In the genomic region with DNA sequence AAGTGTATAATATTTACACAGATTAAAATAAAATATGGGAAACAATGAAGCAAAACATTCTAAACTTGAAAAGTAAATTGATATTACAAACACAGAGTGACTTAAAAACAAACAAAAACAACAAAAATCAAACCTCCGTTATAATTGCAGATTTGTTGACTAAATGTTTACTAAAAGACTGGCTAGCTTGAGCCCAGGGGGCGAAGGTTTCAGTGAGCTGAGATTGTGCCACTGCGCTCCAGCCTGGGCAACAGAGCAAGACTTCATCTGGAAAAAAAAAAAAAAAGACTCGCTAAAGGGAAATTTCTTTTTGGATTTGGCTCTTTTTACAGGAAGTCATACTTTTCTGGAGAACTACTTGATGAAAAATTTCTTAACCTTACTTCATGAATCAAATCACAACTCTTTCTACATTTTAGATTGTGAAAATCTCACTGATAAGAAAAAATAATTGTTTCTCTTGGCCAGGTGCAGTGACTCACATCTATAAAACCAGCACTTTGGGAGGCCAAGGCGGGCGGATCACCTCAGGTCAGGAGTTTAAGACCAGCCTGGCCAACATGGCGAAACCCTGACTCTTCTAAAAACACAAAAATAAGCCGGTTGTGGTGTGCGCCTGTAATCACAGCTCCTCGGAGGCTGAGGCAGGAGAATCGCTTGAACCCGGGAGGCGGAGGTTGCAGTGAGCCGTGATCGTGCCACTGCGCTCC, we compare ENCODE assay signal across 2 cellular contexts.
A peak's percentile ranks its signal among the peaks of the same experiment; 100 is the strongest.
TF ChIP-seq lines count a peak whose summit lies in the region.

No MANE protein-coding gene starts in this region.

TF ChIP-seq in HEK293, 187 proteins besides CTCF, POLR2A, EP300 and RAD21:
- TF ChIP-seq ZXDB (tag by site-specific recombination; IDR thresholded peaks at IDR 0.05): peak; percentile 33; the same call in 1 of the 2 replicates
- TF ChIP-seq, protein P1, sequence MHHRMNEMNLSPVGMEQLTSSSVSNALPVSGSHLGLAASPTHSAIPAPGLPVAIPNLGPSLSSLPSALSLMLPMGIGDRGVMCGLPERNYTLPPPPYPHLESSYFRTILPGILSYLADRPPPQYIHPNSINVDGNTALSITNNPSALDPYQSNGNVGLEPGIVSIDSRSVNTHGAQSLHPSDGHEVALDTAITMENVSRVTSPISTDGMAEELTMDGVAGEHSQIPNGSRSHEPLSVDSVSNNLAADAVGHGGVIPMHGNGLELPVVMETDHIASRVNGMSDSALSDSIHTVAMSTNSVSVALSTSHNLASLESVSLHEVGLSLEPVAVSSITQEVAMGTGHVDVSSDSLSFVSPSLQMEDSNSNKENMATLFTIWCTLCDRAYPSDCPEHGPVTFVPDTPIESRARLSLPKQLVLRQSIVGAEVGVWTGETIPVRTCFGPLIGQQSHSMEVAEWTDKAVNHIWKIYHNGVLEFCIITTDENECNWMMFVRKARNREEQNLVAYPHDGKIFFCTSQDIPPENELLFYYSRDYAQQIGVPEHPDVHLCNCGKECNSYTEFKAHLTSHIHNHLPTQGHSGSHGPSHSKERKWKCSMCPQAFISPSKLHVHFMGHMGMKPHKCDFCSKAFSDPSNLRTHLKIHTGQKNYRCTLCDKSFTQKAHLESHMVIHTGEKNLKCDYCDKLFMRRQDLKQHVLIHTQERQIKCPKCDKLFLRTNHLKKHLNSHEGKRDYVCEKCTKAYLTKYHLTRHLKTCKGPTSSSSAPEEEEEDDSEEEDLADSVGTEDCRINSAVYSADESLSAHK (tag by site-specific recombination; IDR thresholded peaks at IDR 0.05): 0 out of 2 replicates have a peak, but pooled peaks have one; percentile 11
- TF ChIP-seq SP7 (tag by site-specific recombination; IDR thresholded peaks at IDR 0.05): no peak
- TF ChIP-seq PRDM1 (tag by site-specific recombination; IDR thresholded peaks at IDR 0.05): 0 out of 2 replicates have a peak, but pooled peaks have one; percentile 8
- TF ChIP-seq OVOL3 (tag by site-specific recombination; IDR thresholded peaks at IDR 0.05): no peak
- no peak for TF ChIP-seq ZNF24 (tag by site-specific recombination; IDR thresholded peaks at IDR 0.05)
- TF ChIP-seq GLIS1 (tag by site-specific recombination; IDR thresholded peaks at IDR 0.05): peak; percentile 61
- TF ChIP-seq ZNF366 (tag by site-specific recombination; conservative IDR thresholded peaks at IDR 0.05): peak; percentile 48
- no peak for TF ChIP-seq KLF16 (tag by site-specific recombination; IDR thresholded peaks at IDR 0.05)
- TF ChIP-seq, protein P2, sequence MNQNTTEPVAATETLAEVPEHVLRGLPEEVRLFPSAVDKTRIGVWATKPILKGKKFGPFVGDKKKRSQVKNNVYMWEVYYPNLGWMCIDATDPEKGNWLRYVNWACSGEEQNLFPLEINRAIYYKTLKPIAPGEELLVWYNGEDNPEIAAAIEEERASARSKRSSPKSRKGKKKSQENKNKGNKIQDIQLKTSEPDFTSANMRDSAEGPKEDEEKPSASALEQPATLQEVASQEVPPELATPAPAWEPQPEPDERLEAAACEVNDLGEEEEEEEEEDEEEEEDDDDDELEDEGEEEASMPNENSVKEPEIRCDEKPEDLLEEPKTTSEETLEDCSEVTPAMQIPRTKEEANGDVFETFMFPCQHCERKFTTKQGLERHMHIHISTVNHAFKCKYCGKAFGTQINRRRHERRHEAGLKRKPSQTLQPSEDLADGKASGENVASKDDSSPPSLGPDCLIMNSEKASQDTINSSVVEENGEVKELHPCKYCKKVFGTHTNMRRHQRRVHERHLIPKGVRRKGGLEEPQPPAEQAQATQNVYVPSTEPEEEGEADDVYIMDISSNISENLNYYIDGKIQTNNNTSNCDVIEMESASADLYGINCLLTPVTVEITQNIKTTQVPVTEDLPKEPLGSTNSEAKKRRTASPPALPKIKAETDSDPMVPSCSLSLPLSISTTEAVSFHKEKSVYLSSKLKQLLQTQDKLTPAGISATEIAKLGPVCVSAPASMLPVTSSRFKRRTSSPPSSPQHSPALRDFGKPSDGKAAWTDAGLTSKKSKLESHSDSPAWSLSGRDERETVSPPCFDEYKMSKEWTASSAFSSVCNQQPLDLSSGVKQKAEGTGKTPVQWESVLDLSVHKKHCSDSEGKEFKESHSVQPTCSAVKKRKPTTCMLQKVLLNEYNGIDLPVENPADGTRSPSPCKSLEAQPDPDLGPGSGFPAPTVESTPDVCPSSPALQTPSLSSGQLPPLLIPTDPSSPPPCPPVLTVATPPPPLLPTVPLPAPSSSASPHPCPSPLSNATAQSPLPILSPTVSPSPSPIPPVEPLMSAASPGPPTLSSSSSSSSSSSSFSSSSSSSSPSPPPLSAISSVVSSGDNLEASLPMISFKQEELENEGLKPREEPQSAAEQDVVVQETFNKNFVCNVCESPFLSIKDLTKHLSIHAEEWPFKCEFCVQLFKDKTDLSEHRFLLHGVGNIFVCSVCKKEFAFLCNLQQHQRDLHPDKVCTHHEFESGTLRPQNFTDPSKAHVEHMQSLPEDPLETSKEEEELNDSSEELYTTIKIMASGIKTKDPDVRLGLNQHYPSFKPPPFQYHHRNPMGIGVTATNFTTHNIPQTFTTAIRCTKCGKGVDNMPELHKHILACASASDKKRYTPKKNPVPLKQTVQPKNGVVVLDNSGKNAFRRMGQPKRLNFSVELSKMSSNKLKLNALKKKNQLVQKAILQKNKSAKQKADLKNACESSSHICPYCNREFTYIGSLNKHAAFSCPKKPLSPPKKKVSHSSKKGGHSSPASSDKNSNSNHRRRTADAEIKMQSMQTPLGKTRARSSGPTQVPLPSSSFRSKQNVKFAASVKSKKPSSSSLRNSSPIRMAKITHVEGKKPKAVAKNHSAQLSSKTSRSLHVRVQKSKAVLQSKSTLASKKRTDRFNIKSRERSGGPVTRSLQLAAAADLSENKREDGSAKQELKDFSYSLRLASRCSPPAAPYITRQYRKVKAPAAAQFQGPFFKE (tag by site-specific recombination; IDR thresholded peaks at IDR 0.05; ENCODE audit: borderline replicate concordance): no peak
- TF ChIP-seq ZNF37A (tag by site-specific recombination; IDR thresholded peaks at IDR 0.05): no peak
- no peak for TF ChIP-seq GLIS2 (tag by site-specific recombination; IDR thresholded peaks at IDR 0.05)
- TF ChIP-seq ZBTB17 (tag by site-specific recombination; IDR thresholded peaks at IDR 0.05): peak; percentile 14; the same call in 1 of the 2 replicates
- TF ChIP-seq GLI4 (tag by site-specific recombination; IDR thresholded peaks at IDR 0.05): no peak
- no peak for TF ChIP-seq ZSCAN30 (tag by site-specific recombination; IDR thresholded peaks at IDR 0.05)
- peak; percentile 52 for TF ChIP-seq ZNF335 (tag by site-specific recombination; conservative IDR thresholded peaks at IDR 0.05)
- peak; percentile 16; the same call in 1 of the 2 replicates for TF ChIP-seq GFI1B (tag by site-specific recombination; IDR thresholded peaks at IDR 0.05)
- TF ChIP-seq, protein P3, sequence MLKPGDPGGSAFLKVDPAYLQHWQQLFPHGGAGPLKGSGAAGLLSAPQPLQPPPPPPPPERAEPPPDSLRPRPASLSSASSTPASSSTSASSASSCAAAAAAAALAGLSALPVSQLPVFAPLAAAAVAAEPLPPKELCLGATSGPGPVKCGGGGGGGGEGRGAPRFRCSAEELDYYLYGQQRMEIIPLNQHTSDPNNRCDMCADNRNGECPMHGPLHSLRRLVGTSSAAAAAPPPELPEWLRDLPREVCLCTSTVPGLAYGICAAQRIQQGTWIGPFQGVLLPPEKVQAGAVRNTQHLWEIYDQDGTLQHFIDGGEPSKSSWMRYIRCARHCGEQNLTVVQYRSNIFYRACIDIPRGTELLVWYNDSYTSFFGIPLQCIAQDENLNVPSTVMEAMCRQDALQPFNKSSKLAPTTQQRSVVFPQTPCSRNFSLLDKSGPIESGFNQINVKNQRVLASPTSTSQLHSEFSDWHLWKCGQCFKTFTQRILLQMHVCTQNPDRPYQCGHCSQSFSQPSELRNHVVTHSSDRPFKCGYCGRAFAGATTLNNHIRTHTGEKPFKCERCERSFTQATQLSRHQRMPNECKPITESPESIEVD (tag by site-specific recombination; IDR thresholded peaks at IDR 0.05): peak; percentile 92

TF ChIP-seq in HepG2, 621 proteins besides CTCF, POLR2A, EP300 and RAD21 (continues in another document):
- 0 out of 2 replicates have a peak, but pooled peaks have one; percentile 38 for TF ChIP-seq ZNF337 (CRISPR knock-in tag; IDR thresholded peaks at IDR 0.05; ENCODE audit: borderline replicate concordance, low read depth)
- 0 out of 2 replicates have a peak, but pooled peaks have one; percentile 36 for TF ChIP-seq ZNF547 (CRISPR knock-in tag; IDR thresholded peaks at IDR 0.05)
- TF ChIP-seq, protein P4, sequence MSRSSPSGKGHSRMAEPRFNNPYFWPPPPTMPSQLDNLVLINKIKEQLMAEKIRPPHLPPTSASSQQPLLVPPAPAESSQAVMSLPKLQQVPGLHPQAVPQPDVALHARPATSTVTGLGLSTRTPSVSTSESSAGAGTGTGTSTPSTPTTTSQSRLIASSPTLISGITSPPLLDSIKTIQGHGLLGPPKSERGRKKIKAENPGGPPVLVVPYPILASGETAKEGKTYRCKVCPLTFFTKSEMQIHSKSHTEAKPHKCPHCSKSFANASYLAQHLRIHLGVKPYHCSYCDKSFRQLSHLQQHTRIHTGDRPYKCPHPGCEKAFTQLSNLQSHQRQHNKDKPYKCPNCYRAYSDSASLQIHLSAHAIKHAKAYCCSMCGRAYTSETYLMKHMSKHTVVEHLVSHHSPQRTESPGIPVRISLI (CRISPR knock-in tag; IDR thresholded peaks at IDR 0.05; ENCODE audit: borderline replicate concordance): 0 out of 2 replicates have a peak, but pooled peaks have one; percentile 48
- 0 out of 2 replicates have a peak, but pooled peaks have one; percentile 37 for TF ChIP-seq ZNF598 (CRISPR knock-in tag; IDR thresholded peaks at IDR 0.05; ENCODE audit: borderline replicate concordance)
- TF ChIP-seq, protein P5, sequence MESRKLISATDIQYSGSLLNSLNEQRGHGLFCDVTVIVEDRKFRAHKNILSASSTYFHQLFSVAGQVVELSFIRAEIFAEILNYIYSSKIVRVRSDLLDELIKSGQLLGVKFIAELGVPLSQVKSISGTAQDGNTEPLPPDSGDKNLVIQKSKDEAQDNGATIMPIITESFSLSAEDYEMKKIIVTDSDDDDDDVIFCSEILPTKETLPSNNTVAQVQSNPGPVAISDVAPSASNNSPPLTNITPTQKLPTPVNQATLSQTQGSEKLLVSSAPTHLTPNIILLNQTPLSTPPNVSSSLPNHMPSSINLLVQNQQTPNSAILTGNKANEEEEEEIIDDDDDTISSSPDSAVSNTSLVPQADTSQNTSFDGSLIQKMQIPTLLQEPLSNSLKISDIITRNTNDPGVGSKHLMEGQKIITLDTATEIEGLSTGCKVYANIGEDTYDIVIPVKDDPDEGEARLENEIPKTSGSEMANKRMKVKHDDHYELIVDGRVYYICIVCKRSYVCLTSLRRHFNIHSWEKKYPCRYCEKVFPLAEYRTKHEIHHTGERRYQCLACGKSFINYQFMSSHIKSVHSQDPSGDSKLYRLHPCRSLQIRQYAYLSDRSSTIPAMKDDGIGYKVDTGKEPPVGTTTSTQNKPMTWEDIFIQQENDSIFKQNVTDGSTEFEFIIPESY (CRISPR knock-in tag; IDR thresholded peaks at IDR 0.05): peak; percentile 62; the same call in 1 of the 2 replicates
- TF ChIP-seq FOXP1 (IDR thresholded peaks at IDR 0.05): no peak
- peak; percentile 59 for TF ChIP-seq FOXP1 (CRISPR knock-in tag; IDR thresholded peaks at IDR 0.05)
- TF ChIP-seq, protein P6, sequence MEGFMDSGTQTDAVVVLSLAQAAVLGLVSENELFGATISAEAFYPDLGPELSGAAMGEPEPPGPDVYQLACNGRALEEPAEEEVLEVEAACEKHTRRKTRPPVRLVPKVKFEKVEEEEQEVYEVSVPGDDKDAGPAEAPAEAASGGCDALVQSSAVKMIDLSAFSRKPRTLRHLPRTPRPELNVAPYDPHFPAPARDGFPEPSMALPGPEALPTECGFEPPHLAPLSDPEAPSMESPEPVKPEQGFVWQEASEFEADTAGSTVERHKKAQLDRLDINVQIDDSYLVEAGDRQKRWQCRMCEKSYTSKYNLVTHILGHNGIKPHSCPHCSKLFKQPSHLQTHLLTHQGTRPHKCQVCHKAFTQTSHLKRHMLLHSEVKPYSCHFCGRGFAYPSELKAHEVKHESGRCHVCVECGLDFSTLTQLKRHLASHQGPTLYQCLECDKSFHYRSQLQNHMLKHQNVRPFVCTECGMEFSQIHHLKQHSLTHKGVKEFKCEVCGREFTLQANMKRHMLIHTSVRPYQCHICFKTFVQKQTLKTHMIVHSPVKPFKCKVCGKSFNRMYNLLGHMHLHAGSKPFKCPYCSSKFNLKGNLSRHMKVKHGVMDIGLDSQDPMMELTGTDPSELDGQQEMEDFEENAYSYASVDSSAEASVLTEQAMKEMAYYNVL (CRISPR knock-in tag; IDR thresholded peaks at IDR 0.05; ENCODE audit: borderline replicate concordance): 0 out of 2 replicates have a peak, but pooled peaks have one; percentile 29
- peak; percentile 21; the same call in 1 of the 2 replicates for TF ChIP-seq NFIC (IDR thresholded peaks at IDR 0.05; ENCODE audit: low read length)
- TF ChIP-seq, protein P7, sequence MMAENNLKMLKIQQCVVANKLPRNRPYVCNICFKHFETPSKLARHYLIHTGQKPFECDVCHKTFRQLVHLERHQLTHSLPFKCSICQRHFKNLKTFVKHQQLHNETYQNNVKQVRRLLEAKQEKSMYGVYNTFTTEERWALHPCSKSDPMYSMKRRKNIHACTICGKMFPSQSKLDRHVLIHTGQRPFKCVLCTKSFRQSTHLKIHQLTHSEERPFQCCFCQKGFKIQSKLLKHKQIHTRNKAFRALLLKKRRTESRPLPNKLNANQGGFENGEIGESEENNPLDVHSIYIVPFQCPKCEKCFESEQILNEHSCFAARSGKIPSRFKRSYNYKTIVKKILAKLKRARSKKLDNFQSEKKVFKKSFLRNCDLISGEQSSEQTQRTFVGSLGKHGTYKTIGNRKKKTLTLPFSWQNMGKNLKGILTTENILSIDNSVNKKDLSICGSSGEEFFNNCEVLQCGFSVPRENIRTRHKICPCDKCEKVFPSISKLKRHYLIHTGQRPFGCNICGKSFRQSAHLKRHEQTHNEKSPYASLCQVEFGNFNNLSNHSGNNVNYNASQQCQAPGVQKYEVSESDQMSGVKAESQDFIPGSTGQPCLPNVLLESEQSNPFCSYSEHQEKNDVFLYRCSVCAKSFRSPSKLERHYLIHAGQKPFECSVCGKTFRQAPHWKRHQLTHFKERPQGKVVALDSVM (CRISPR knock-in tag; IDR thresholded peaks at IDR 0.05): 0 out of 2 replicates have a peak, but pooled peaks have one; percentile 36
- TF ChIP-seq, protein P8, sequence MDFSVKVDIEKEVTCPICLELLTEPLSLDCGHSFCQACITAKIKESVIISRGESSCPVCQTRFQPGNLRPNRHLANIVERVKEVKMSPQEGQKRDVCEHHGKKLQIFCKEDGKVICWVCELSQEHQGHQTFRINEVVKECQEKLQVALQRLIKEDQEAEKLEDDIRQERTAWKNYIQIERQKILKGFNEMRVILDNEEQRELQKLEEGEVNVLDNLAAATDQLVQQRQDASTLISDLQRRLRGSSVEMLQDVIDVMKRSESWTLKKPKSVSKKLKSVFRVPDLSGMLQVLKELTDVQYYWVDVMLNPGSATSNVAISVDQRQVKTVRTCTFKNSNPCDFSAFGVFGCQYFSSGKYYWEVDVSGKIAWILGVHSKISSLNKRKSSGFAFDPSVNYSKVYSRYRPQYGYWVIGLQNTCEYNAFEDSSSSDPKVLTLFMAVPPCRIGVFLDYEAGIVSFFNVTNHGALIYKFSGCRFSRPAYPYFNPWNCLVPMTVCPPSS (IDR thresholded peaks at IDR 0.05): no peak
